Comparison of ENCODE assay signal across 7 cellular contexts in genomic region chr11:98110030-98110429, GRCh38.
"Had no signal": no experiment of that assay in that cellular context is flagged by ENCODE, and none has a peak within 500 bp of the region (broad histone marks: within the 10 kb centered on the region; RNA-seq: fewer than 3 reads in every experiment).

No MANE protein-coding gene starts in this region.

- FAIRE-seq: H54, HepG2 had no signal

- H3K4me3 ChIP-seq: GM23248 had no signal

- DNase-seq: GM23248, GOT3, H9, HCEC 1CT, KG1 had no signal

- H2AFZ ChIP-seq: GM23248 had no signal

- H3K9ac ChIP-seq: GM23248 had no signal

- ATAC-seq: HepG2 had no signal

- H3K27ac ChIP-seq: GM23248 had no signal
